In the genomic region with DNA sequence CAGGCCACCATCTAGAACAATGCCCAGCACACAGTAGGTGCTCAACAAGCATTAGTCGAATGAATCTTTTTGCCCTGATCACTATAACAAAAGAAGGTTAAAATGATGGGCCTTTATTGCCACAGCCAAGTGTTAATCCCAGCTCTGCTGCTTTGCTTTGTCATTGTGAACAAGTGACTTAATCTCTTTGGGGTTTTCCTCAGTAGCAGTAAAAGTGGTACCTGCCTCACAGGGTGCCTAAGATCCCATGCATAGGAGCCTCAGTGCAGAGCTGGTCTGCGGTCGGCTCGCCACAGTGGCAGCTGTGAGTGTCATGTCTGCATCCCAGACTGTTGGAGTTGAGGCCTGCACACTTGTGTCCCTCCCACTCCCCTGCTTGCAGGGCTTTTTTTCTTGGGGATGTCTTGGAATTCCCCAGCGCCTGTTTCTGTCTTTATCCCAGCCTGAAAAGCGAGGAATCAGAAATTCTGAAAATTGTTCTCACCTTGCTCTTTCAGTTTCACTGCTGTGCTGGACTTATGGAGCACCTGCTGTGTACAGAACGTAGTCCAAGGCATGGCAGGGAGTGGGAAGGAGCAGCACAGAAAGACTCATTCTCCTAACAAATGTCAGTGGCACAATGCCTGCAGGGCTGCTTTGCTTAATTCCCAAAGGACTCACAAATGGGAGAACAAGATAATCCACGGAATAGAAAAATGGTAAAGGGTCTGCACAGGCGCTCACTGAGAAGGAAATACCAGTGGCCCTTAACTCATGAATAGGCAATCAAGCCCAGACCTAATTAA, we compare ENCODE assay signal across 19 cellular contexts.
A peak's percentile ranks its signal among the peaks of the same experiment; 100 is the strongest.
DNase-seq lines count a peak whose midpoint lies in the region; ATAC-seq and TF ChIP-seq lines count a peak whose summit lies in the region.
"Had no signal": no experiment of that assay in that cellular context is flagged by ENCODE, and none has a peak within 500 bp of the region (broad histone marks: within the 10 kb centered on the region; RNA-seq: fewer than 3 reads in every experiment).

No MANE protein-coding gene starts in this region.

- H3K4me1 ChIP-seq in HEK293 (ENCODE audit: control insufficient read depth, insufficient read depth, low read length) (peaks cover 10% of the 10 kb centered on the region; the same call in 1 of the 2 replicates), osteoblast (ENCODE audit: insufficient read depth, low read length) (peaks cover 14% of the 10 kb centered on the region), right lobe of liver (no peaks in the 10 kb centered on the region)

- H3K27ac ChIP-seq in HEK293 (ENCODE audit: extremely low read depth, low read depth, low read length): no peak overlapping the region
- no peak overlapping the region for H3K27ac ChIP-seq in osteoblast (ENCODE audit: low read depth, low read length)
- H3K27ac ChIP-seq in right lobe of liver: no peak overlapping the region
- H3K27ac ChIP-seq: Peyer's patch had no signal

- intact Hi-C loops in right lobe of liver (cut with DNase I): loop anchor here (5.0 kb wide), 2 partner anchors 152 to 157 kb away; no protein-coding TSS in a partner anchor

- H3K36me3 Mint-ChIP-seq in brain: peaks cover 5% of the 10 kb centered on the region

- WGBS in right lobe of liver (ENCODE audit: insufficient coverage, low coverage, low lambda C conversion rate, missing lambda C conversion rate): 74% methylated on average over 6 of the region's 9 CpGs

- H3K4me3 ChIP-seq in HEK293 (ENCODE audit: low read depth, low read length) (no peak overlapping the region), osteoblast (ENCODE audit: insufficient read depth, low read length) (no peak overlapping the region), right lobe of liver (no peak overlapping the region)
- H3K4me3 ChIP-seq: Peyer's patch had no signal

- no peak overlapping the region for H3K4me2 ChIP-seq in osteoblast (ENCODE audit: insufficient read depth, low read length)

- CTCF ChIA-PET in HEK293 (lab: Yijun Ruan, JAX): interaction anchor here (0.5 to 3.9 kb wide), 17 partner anchors 8 to 366 kb away, joined by 3 to 38 read pairs (median 3); a partner anchor contains a TSS

- H3K4me3 Mint-ChIP-seq in brain: peak overlapping the region in 3 of 5 experiments; percentile 2 to 58 (median 53)
- H3K4me3 Mint-ChIP-seq: T-helper 17 cell had no signal

- H2AFZ ChIP-seq in osteoblast (ENCODE audit: low read length): no peak overlapping the region

- H3K27me3 Mint-ChIP-seq in brain: peaks cover 2% of the 10 kb centered on the region

- TF ChIP-seq POLR2A in right lobe of liver (IDR thresholded peaks at IDR 0.05): no peak

- H3K27me3 ChIP-seq in osteoblast (ENCODE audit: insufficient read depth, low read length) (no peaks in the 10 kb centered on the region), right lobe of liver (no peaks in the 10 kb centered on the region)
- H3K27me3 ChIP-seq: Peyer's patch had no signal

- H3K4me1 Mint-ChIP-seq in brain: peaks cover 63% of the 10 kb centered on the region

- no peak for ATAC-seq in right lobe of liver
- ATAC-seq: Right ventricle myocardium inferior, T-helper 17 cell had no signal

- peaks cover 0 to 6% of the 10 kb centered on the region in 2 experiments; a peak in 1 of 3 replicates for H3K36me3 ChIP-seq in HEK293 (ENCODE audit: control insufficient read depth in 2 of 2, insufficient read depth in 1 of 2, low read length in 2 of 2)
- H3K36me3 ChIP-seq in osteoblast (ENCODE audit: insufficient read depth, low read length): peaks cover 3% of the 10 kb centered on the region
- H3K36me3 ChIP-seq in right lobe of liver: no peaks in the 10 kb centered on the region
- H3K36me3 ChIP-seq: Peyer's patch had no signal

- DNase-seq in NCI-H82 (lab: John Stamatoyannopoulos, UW) (peak; percentile 37), osteoblast (ENCODE audit: insufficient read length, low spot score, missing footprints) (peak; percentile 21), right lobe of liver (no peak), iPS-NIHi7 (ENCODE audit: extremely low spot score) (no peak), DMS79 treated with DMSO at 0.1 percent for 48 hours (lab: John Stamatoyannopoulos, UW) (no peak)
- DNase-seq: ACHN, AML-193, Caco-2, HCEC 1CT, Kasumi-1, MM.1S, NCI-H1092 treated with DMSO at 0.1 percent for 48 hours, NCI-H2081 treated with DMSO at 0.1 percent for 48 hours, NCI-H69, Peyer's patch, T-helper 17 cell had no signal

- H3K9me3 ChIP-seq in HEK293 (ENCODE audit: control insufficient read depth, insufficient read depth, low read depth, low read length) (no peaks in the 10 kb centered on the region), osteoblast (ENCODE audit: low read depth, low read length) (no peaks in the 10 kb centered on the region), right lobe of liver (no peaks in the 10 kb centered on the region)
- H3K9me3 ChIP-seq: Caco-2, Peyer's patch had no signal

- peak overlapping the region; percentile 65 to 100 (median 77) for H3K27ac Mint-ChIP-seq in brain
- H3K27ac Mint-ChIP-seq: T-helper 17 cell had no signal

- H3K9me3 Mint-ChIP-seq in brain: no peaks in the 10 kb centered on the region

- H4K20me1 ChIP-seq in osteoblast (ENCODE audit: insufficient read depth, low read length): no peaks in the 10 kb centered on the region

- no peaks in the 10 kb centered on the region for H3K79me2 ChIP-seq in osteoblast (ENCODE audit: insufficient read depth, low read length)

- POLR2A ChIA-PET in HEK293 (lab: Yijun Ruan, JAX): no interaction called here

- TF ChIP-seq CTCF in HEK293 (tag by site-specific recombination; IDR thresholded peaks at IDR 0.05): no peak
- no peak for TF ChIP-seq CTCF in brain (conservative IDR thresholded peaks at IDR 0.05)
- no peak for TF ChIP-seq CTCF in osteoblast (IDR thresholded peaks at IDR 0.05; ENCODE audit: extremely low read depth, low read depth, low read length)
- TF ChIP-seq CTCF in right lobe of liver (IDR thresholded peaks at IDR 0.05): no peak

TF ChIP-seq in HEK293, 187 proteins besides CTCF, POLR2A, EP300 and RAD21:
- peak; percentile 91 for TF ChIP-seq ZNF600 (tag by site-specific recombination; IDR thresholded peaks at IDR 0.05)
- no peak for TF ChIP-seq ZSCAN30 (tag by site-specific recombination; IDR thresholded peaks at IDR 0.05)
- TF ChIP-seq KLF8 (tag by site-specific recombination; IDR thresholded peaks at IDR 0.05): no peak

Comparison
In these comparisons a context has a peak if more than half of its experiments do, and no peak if none do; other contexts are left out.
1. DNase-seq: peak in NCI-H82 (single experiment) and osteoblast (single experiment); none in right lobe of liver (0 of 3), iPS-NIHi7 (single experiment) and DMS79 treated with DMSO at 0.1 percent for 48 hours (single experiment).